In genomic region chr5:140868721-140869554, GRCh38 we compare ENCODE assay signal across 9 cellular contexts. TPM values are rescaled to one million over a fixed set of nuclear protein-coding genes. Genes with fewer than 3 reads are reported as not detected.
DNase-seq lines count a peak whose midpoint lies in the region; ATAC-seq and TF ChIP-seq lines count a peak whose summit lies in the region.
"Had no signal": no experiment of that assay in that cellular context is flagged by ENCODE, and none has a peak within 500 bp of the region (broad histone marks: within the 10 kb centered on the region; RNA-seq: fewer than 3 reads in every experiment).

A gene with protein sequence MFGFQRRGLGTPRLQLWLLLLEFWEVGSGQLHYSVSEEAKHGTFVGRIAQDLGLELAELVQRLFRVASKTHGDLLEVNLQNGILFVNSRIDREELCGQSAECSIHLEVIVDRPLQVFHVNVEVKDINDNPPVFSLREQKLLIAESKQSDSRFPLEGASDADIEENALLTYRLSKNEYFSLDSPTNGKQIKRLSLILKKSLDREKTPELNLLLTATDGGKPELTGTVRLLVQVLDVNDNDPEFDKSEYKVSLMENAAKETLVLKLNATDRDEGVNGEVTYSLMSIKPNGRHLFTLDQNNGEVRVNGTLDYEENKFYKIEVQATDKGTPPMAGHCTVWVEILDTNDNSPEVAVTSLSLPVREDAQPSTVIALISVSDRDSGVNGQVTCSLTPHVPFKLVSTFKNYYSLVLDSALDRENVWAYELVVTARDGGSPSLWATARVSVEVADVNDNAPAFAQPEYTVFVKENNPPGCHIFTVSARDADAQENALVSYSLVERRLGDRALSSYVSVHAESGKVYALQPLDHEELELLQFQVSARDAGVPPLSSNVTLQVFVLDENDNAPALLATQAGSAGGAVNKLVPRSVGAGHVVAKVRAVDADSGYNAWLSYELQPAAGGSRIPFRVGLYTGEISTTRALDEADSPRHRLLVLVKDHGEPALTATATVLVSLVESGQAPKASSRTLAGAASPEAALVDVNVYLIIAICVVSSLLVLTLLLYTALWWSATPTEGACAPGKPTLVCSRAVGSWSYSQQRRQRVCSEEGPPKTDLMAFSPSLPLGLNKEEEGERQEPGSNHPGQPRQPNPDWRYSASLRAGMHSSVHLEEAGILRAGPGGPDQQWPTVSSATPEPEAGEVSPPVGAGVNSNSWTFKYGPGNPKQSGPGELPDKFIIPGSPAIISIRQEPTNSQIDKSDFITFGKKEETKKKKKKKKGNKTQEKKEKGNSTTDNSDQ (plus strand): TSS chr5:140868957. CDS start chr5:140869104, 147 bp downstream.

- peak within 1 kb of the TSS; percentile 88 for H3K4me3 Mint-ChIP-seq in neural progenitor cell

- peaks cover 2% of the 10 kb centered on the region for H3F3A ChIP-seq in neural progenitor cell (ENCODE audit: low read depth)

- H3K27ac ChIP-seq in ectodermal cell (ENCODE audit: insufficient read depth, low read depth, low read length, poor library complexity, severe bottlenecking) (no peak within 1 kb of the TSS), neural progenitor cell (no peak within 1 kb of the TSS)

- peaks cover 3% of the 10 kb centered on the region for H3K4me1 Mint-ChIP-seq in neural progenitor cell

- no peak within 1 kb of the TSS for H3K9ac ChIP-seq in neural progenitor cell

- peaks cover 29% of the 10 kb centered on the region for H3K36me3 Mint-ChIP-seq in neural progenitor cell

- H3K36me3 ChIP-seq in ectodermal cell (ENCODE audit: control insufficient read depth, insufficient read depth, low read length) = peaks cover 10% of the 10 kb centered on the region
- H3K36me3 ChIP-seq in neural progenitor cell = peaks cover 4% of the 10 kb centered on the region

- no peaks in the 10 kb centered on the region for H3K27me3 Mint-ChIP-seq in neural progenitor cell (ENCODE audit: insufficient read depth, low read depth)

- DNase-seq in ELR (ENCODE audit: low read depth) (peak; percentile 14), NCI-H2029 treated with DMSO at 0.1 percent for 48 hours (lab: John Stamatoyannopoulos, UW) (peak; percentile 18), neural progenitor cell (ENCODE audit: low spot score) (peak; percentile 63), middle frontal gyrus (ENCODE audit: extremely low spot score, low spot score) (no peak), NCI-H2171 (lab: John Stamatoyannopoulos, UW) (no peak)
- no peak for DNase-seq in activated T-cell treated with anti-CD3 and anti-CD28 coated beads, Interleukin-2, amount 50 U/mL, for 1 hour
- DNase-seq: small intestine had no signal

- no peak within 1 kb of the TSS for H2AFZ ChIP-seq in neural progenitor cell (replicated peaks)

- H3K4me1 ChIP-seq in ectodermal cell (ENCODE audit: control insufficient read depth, insufficient read depth, low read length) (no peaks in the 10 kb centered on the region), neural progenitor cell (no peaks in the 10 kb centered on the region)

- TF ChIP-seq CTCF in neural progenitor cell (IDR thresholded peaks at IDR 0.05) = peak; percentile 57

- H3K79me2 ChIP-seq in neural progenitor cell (ENCODE audit: low read depth) = peaks cover 4% of the 10 kb centered on the region

- WGBS in ectodermal cell, 2 experiments = 40 to 42% methylated on average over 40 of the region's 41 CpGs

- H3K9me3 ChIP-seq in ectodermal cell (ENCODE audit: control insufficient read depth, low read length) (no peaks in the 10 kb centered on the region), neural progenitor cell (ENCODE audit: low read depth) (no peaks in the 10 kb centered on the region)

- no peak for ATAC-seq in GM21515 (IDR thresholded peaks at IDR 0.05; ENCODE audit: unreplicated experiment)

- H3K27ac Mint-ChIP-seq in neural progenitor cell = peak within 1 kb of the TSS; percentile 25

- H3K9me3 Mint-ChIP-seq in neural progenitor cell = peaks cover 24% of the 10 kb centered on the region

- H3K4me2 ChIP-seq in neural progenitor cell = peak within 1 kb of the TSS; percentile 73

- H4K20me1 ChIP-seq in neural progenitor cell (ENCODE audit: low read depth) = no peaks in the 10 kb centered on the region

- H3K27me3 ChIP-seq in ectodermal cell (ENCODE audit: control insufficient read depth, insufficient read depth, low read length, poor library complexity, severe bottlenecking) (no peaks in the 10 kb centered on the region), neural progenitor cell (no peaks in the 10 kb centered on the region)

- H3K4me3 ChIP-seq in ectodermal cell (ENCODE audit: insufficient read depth, low read depth, low read length) (peak within 1 kb of the TSS; percentile 66), neural progenitor cell (peak within 1 kb of the TSS; percentile 55)

RNA-seq across cellular contexts. Expression of the gene that starts here (rescaled TPM):
- polyA plus RNA-seq in ectodermal cell (2013, experiment 1 of 4) = 9.4 TPM
- polyA plus RNA-seq in ectodermal cell (2013, experiment 2 of 4) = 10.1 TPM
- polyA plus RNA-seq in ectodermal cell (2013, experiment 3 of 4) = 8.4 TPM
- polyA plus RNA-seq in ectodermal cell (2013, experiment 4 of 4) = 9.6 TPM
- 5.4 and 6.3 TPM in 2 replicates for total RNA-seq in neural progenitor cell (ENCODE audit: low replicate concordance)

Comparison
In these comparisons a context has a peak if more than half of its experiments do, and no peak if none do; other contexts are left out.
1. DNase-seq: peak in ELR (single experiment), NCI-H2029 treated with DMSO at 0.1 percent for 48 hours (single experiment) and neural progenitor cell (single experiment); none in middle frontal gyrus (single experiment), activated T-cell treated with anti-CD3 and anti-CD28 coated beads, Interleukin-2, amount 50 U/mL, for 1 hour (single experiment) and NCI-H2171 (single experiment).